ENCODE assay signal across 1 cellular context in the genomic region with DNA sequence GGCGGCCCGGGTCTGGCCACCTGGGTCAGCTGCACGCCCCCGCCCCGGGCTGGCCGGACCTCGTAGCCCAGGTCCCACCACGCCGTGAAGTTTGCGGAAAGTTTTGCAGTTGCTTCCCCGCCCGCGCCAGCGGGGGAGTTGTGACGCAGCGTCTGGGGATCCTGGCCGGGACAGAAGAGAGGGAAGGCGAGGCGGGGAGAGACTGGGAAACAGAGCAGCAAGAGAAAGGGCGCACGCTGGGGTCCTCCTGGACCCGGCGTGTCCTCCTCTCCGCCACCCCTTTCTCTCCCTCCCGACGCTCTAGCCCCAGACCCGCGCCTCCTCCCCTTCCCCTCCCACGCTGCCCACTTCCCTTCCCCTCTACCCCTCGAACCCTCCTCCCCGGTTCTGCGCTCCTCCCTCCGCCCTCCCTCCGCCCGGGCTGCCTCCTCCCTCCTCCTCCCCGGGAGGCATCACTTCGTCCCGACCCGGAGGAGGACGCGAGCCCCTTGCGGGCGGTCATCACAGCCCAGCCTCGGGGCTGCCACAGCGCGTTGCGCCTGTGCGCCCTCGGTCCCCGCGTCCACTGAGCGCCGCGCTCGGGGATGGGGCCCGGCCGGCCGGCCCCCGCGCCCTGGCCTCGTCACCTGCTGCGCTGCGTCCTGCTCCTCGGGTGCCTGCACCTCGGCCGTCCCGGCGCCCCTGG.
A peak's percentile ranks its signal among the peaks of the same experiment; 100 is the strongest.
TF ChIP-seq lines count a peak whose summit lies in the region.

A gene with protein sequence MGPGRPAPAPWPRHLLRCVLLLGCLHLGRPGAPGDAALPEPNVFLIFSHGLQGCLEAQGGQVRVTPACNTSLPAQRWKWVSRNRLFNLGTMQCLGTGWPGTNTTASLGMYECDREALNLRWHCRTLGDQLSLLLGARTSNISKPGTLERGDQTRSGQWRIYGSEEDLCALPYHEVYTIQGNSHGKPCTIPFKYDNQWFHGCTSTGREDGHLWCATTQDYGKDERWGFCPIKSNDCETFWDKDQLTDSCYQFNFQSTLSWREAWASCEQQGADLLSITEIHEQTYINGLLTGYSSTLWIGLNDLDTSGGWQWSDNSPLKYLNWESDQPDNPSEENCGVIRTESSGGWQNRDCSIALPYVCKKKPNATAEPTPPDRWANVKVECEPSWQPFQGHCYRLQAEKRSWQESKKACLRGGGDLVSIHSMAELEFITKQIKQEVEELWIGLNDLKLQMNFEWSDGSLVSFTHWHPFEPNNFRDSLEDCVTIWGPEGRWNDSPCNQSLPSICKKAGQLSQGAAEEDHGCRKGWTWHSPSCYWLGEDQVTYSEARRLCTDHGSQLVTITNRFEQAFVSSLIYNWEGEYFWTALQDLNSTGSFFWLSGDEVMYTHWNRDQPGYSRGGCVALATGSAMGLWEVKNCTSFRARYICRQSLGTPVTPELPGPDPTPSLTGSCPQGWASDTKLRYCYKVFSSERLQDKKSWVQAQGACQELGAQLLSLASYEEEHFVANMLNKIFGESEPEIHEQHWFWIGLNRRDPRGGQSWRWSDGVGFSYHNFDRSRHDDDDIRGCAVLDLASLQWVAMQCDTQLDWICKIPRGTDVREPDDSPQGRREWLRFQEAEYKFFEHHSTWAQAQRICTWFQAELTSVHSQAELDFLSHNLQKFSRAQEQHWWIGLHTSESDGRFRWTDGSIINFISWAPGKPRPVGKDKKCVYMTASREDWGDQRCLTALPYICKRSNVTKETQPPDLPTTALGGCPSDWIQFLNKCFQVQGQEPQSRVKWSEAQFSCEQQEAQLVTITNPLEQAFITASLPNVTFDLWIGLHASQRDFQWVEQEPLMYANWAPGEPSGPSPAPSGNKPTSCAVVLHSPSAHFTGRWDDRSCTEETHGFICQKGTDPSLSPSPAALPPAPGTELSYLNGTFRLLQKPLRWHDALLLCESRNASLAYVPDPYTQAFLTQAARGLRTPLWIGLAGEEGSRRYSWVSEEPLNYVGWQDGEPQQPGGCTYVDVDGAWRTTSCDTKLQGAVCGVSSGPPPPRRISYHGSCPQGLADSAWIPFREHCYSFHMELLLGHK (N-terminal part only) (plus strand): TSS at position 452 of the 685 bp plus-strand sequence. CDS start 133 bp downstream, at position 585.

TF ChIP-seq in SK-N-SH treated with all-trans-retinoic acid at 6 μM for 48 hours, 23 proteins besides CTCF, POLR2A, EP300 and RAD21 (continued from another document):
- TF ChIP-seq, protein P1, sequence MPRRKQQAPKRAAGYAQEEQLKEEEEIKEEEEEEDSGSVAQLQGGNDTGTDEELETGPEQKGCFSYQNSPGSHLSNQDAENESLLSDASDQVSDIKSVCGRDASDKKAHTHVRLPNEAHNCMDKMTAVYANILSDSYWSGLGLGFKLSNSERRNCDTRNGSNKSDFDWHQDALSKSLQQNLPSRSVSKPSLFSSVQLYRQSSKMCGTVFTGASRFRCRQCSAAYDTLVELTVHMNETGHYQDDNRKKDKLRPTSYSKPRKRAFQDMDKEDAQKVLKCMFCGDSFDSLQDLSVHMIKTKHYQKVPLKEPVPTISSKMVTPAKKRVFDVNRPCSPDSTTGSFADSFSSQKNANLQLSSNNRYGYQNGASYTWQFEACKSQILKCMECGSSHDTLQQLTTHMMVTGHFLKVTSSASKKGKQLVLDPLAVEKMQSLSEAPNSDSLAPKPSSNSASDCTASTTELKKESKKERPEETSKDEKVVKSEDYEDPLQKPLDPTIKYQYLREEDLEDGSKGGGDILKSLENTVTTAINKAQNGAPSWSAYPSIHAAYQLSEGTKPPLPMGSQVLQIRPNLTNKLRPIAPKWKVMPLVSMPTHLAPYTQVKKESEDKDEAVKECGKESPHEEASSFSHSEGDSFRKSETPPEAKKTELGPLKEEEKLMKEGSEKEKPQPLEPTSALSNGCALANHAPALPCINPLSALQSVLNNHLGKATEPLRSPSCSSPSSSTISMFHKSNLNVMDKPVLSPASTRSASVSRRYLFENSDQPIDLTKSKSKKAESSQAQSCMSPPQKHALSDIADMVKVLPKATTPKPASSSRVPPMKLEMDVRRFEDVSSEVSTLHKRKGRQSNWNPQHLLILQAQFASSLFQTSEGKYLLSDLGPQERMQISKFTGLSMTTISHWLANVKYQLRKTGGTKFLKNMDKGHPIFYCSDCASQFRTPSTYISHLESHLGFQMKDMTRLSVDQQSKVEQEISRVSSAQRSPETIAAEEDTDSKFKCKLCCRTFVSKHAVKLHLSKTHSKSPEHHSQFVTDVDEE (CRISPR knock-in tag; IDR thresholded peaks at IDR 0.05), result 0 out of 2 replicates have a peak, but pooled peaks have one; percentile 24
- TF ChIP-seq, protein P2, sequence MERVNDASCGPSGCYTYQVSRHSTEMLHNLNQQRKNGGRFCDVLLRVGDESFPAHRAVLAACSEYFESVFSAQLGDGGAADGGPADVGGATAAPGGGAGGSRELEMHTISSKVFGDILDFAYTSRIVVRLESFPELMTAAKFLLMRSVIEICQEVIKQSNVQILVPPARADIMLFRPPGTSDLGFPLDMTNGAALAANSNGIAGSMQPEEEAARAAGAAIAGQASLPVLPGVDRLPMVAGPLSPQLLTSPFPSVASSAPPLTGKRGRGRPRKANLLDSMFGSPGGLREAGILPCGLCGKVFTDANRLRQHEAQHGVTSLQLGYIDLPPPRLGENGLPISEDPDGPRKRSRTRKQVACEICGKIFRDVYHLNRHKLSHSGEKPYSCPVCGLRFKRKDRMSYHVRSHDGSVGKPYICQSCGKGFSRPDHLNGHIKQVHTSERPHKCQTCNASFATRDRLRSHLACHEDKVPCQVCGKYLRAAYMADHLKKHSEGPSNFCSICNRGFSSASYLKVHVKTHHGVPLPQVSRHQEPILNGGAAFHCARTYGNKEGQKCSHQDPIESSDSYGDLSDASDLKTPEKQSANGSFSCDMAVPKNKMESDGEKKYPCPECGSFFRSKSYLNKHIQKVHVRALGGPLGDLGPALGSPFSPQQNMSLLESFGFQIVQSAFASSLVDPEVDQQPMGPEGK (CRISPR knock-in tag; IDR thresholded peaks at IDR 0.05; ENCODE audit: borderline replicate concordance), result peak; percentile 31; the same call in 1 of the 2 replicates
- TF ChIP-seq ZNF565 (CRISPR knock-in tag; conservative IDR thresholded peaks at IDR 0.05; ENCODE audit: low read depth) (no peak), ZFP3 (CRISPR knock-in tag; IDR thresholded peaks at IDR 0.05) (0 out of 2 replicates have a peak, but pooled peaks have one; percentile 3), OSR1 (CRISPR knock-in tag; IDR thresholded peaks at IDR 0.05) (no peak)
- TF ChIP-seq, protein P3, sequence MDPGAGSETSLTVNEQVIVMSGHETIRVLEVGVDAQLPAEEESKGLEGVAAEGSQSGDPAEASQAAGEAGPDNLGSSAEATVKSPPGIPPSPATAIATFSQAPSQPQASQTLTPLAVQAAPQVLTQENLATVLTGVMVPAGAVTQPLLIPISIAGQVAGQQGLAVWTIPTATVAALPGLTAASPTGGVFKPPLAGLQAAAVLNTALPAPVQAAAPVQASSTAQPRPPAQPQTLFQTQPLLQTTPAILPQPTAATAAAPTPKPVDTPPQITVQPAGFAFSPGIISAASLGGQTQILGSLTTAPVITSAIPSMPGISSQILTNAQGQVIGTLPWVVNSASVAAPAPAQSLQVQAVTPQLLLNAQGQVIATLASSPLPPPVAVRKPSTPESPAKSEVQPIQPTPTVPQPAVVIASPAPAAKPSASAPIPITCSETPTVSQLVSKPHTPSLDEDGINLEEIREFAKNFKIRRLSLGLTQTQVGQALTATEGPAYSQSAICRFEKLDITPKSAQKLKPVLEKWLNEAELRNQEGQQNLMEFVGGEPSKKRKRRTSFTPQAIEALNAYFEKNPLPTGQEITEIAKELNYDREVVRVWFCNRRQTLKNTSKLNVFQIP (CRISPR knock-in tag; IDR thresholded peaks at IDR 0.05; ENCODE audit: borderline replicate concordance, low read depth), result no peak
